ENCODE assay signal across 16 cellular contexts in the genomic region with DNA sequence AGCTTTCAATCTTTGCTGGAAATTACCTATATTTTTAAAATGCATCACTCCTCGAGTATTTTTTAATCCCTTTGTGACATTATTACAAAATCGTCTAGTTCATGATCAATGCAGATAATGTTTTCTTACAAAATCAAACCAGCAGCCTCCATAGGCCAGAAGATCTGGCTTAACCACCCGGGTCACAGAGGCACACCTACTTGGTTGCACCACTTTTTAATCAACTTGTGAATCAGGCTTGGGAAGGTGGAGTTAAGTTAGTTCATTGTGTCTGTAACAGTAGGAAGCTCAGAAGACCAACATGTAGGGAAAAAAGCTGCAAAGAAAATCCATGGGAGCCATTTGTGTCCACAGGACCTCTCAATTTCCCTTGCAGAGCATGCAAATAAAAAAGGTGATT.
DNase-seq lines count a peak whose midpoint lies in the region; ATAC-seq, FAIRE-seq and TF ChIP-seq lines count a peak whose summit lies in the region.
"Had no signal": no experiment of that assay in that cellular context is flagged by ENCODE, and none has a peak within 500 bp of the region (broad histone marks: within the 10 kb centered on the region; RNA-seq: fewer than 3 reads in every experiment).

No MANE protein-coding gene starts in this region.

- H3K4me1 Mint-ChIP-seq in endodermal cell: peaks cover 35% of the 10 kb centered on the region
- H3K4me1 Mint-ChIP-seq: CD8-positive, alpha-beta memory T cell had no signal

- H3K4ac ChIP-seq in trophoblast cell (ENCODE audit: low read depth, low read length): no peak overlapping the region

- H3K36me3 ChIP-seq in endodermal cell (ENCODE audit: control insufficient read depth, insufficient read depth, low read length) (no peaks in the 10 kb centered on the region), esophagus squamous epithelium (no peaks in the 10 kb centered on the region), trophoblast cell (ENCODE audit: control insufficient read depth in 1 of 2, insufficient read depth in 2 of 2, low read length in 2 of 2) (no peaks in the 10 kb centered on the region)
- H3K36me3 ChIP-seq: BLaER1 had no signal

- no peak overlapping the region for H3K4me2 ChIP-seq in trophoblast cell (ENCODE audit: low read length)
- H3K4me2 ChIP-seq: BLaER1 had no signal

- H3K9me3 ChIP-seq in endodermal cell (ENCODE audit: control insufficient read depth, low read length): peaks cover 11% of the 10 kb centered on the region
- H3K9me3 ChIP-seq in esophagus squamous epithelium: no peaks in the 10 kb centered on the region
- H3K9me3 ChIP-seq in trophoblast cell (ENCODE audit: insufficient read depth, low read depth, low read length): no peaks in the 10 kb centered on the region
- H3K9me3 ChIP-seq: BLaER1, Caco-2 had no signal

- peaks cover 8% of the 10 kb centered on the region for H3K27me3 ChIP-seq in endodermal cell (ENCODE audit: control insufficient read depth, insufficient read depth, low read length, poor library complexity, severe bottlenecking)
- no peaks in the 10 kb centered on the region for H3K27me3 ChIP-seq in esophagus squamous epithelium
- no peaks in the 10 kb centered on the region for H3K27me3 ChIP-seq in trophoblast cell (ENCODE audit: insufficient read depth, low read length)
- H3K27me3 ChIP-seq: BLaER1 had no signal

- WGBS in endodermal cell (ENCODE audit: insufficient coverage in 1 of 2, insufficient read length in 1 of 2), 2 experiments: 87 to 88% methylated on average over 2 to 3 of the region's 3 CpGs
- 37 to 68% methylated on average over 3 of the region's 3 CpGs for WGBS in esophagus squamous epithelium, 2 donors
- no CpG with 5 or more reads among the region's 3 CpGs for WGBS in trophoblast cell (ENCODE audit: extremely low coverage, insufficient coverage, insufficient read length)

- TF ChIP-seq CTCF in endodermal cell (conservative IDR thresholded peaks at IDR 0.05) (no peak), esophagus squamous epithelium (IDR thresholded peaks at IDR 0.05) (no peak)

- H3K14ac ChIP-seq in trophoblast cell (ENCODE audit: low read length): no peak overlapping the region

- no peak for TF ChIP-seq POLR2A in H54 (IDR thresholded peaks at IDR 0.05; ENCODE audit: low read depth, low read length)
- no peak for TF ChIP-seq POLR2A in esophagus squamous epithelium (IDR thresholded peaks at IDR 0.05)

- H3K23ac ChIP-seq in trophoblast cell (ENCODE audit: low read length): no peak overlapping the region

- no peak overlapping the region for H2BK120ac ChIP-seq in trophoblast cell (ENCODE audit: insufficient read depth, low read length, poor library complexity)

- FAIRE-seq in H54 (lab: Jason Lieb, UNC): peak; percentile 15
- FAIRE-seq: H1 had no signal

- H4K91ac ChIP-seq in trophoblast cell (ENCODE audit: low read depth, low read length): no peak overlapping the region

- no peaks in the 10 kb centered on the region for H3K79me2 ChIP-seq in trophoblast cell (ENCODE audit: control insufficient read depth, insufficient read depth, low read length, poor library complexity)

- no peaks in the 10 kb centered on the region for H3K36me3 Mint-ChIP-seq in endodermal cell (ENCODE audit: low read depth)
- H3K36me3 Mint-ChIP-seq: CD8-positive, alpha-beta memory T cell had no signal

- H3K79me1 ChIP-seq in trophoblast cell (ENCODE audit: low read length): no peaks in the 10 kb centered on the region

- H2BK12ac ChIP-seq in trophoblast cell (ENCODE audit: low read length): no peak overlapping the region

- H3K4me3 Mint-ChIP-seq in endodermal cell: no peak overlapping the region
- H3K4me3 Mint-ChIP-seq: CD8-positive, alpha-beta memory T cell had no signal

- no peak for DNase-seq in H54 (ENCODE audit: insufficient read length, low spot score)
- peak; percentile 50 for DNase-seq in endodermal cell
- DNase-seq in esophagus squamous epithelium (lab: John Stamatoyannopoulos, UW): no peak
- DNase-seq in trophoblast cell: peak; percentile 71 to 89
- no peak for DNase-seq in SIG-M5 (lab: John Stamatoyannopoulos, UW)
- no peak for DNase-seq in NCI-H146 (lab: John Stamatoyannopoulos, UW)
- DNase-seq: Caco-2; CD8-positive, alpha-beta memory T cell; DND-41; GDM1 had no signal

- peaks cover 8% of the 10 kb centered on the region for H3K4me1 ChIP-seq in endodermal cell (ENCODE audit: control insufficient read depth, insufficient read depth, low read length)
- H3K4me1 ChIP-seq in esophagus squamous epithelium: peaks cover 0 to 47% (median 11%) of the 10 kb centered on the region in 3 donors
- H3K4me1 ChIP-seq in trophoblast cell (ENCODE audit: control insufficient read depth in 1 of 2, insufficient read depth in 2 of 2, low read length in 2 of 2): peaks cover 2 to 3% of the 10 kb centered on the region in 2 experiments
- H3K4me1 ChIP-seq: BLaER1 had no signal

- H3K9ac ChIP-seq in endodermal cell (ENCODE audit: extremely low read depth, low read length, poor library complexity, severe bottlenecking) (no peak overlapping the region), trophoblast cell (ENCODE audit: low read length) (no peak overlapping the region)
- H3K9ac ChIP-seq: BLaER1 had no signal

- H2BK5ac ChIP-seq in trophoblast cell (ENCODE audit: low read depth, low read length, poor library complexity): no peak overlapping the region

- intact Hi-C loops in esophagus squamous epithelium (cut with DNase I): no loop called here

- H2AK5ac ChIP-seq in trophoblast cell (ENCODE audit: low read length): no peak overlapping the region

- peak overlapping the region; percentile 24 for H3K4me3 ChIP-seq in endodermal cell (ENCODE audit: low read length)
- H3K4me3 ChIP-seq in esophagus squamous epithelium: no peak overlapping the region
- H3K4me3 ChIP-seq in trophoblast cell (ENCODE audit: low read depth, low read length): no peak overlapping the region
- H3K4me3 ChIP-seq: BLaER1 had no signal

- H2AFZ ChIP-seq in trophoblast cell (ENCODE audit: insufficient read depth, low read length, poor library complexity): no peak overlapping the region

- no peak overlapping the region for H4K8ac ChIP-seq in trophoblast cell (ENCODE audit: low read depth, low read length)

- H3K27ac Mint-ChIP-seq in endodermal cell: no peak overlapping the region
- H3K27ac Mint-ChIP-seq: CD8-positive, alpha-beta memory T cell had no signal

- ATAC-seq in GM18511 (IDR thresholded peaks at IDR 0.05; ENCODE audit: unreplicated experiment): no peak
- ATAC-seq in GM21367 (IDR thresholded peaks at IDR 0.05; ENCODE audit: unreplicated experiment): no peak
- ATAC-seq: HCT116 had no signal

- H3K18ac ChIP-seq in trophoblast cell (ENCODE audit: low read length): no peak overlapping the region

- H4K12ac ChIP-seq in trophoblast cell (ENCODE audit: low read depth, low read length): no peak overlapping the region

- H3K27ac ChIP-seq in endodermal cell (ENCODE audit: low read depth, low read length) (no peak overlapping the region), esophagus squamous epithelium (peak overlapping the region in 3 of 4 donors; percentile 56 to 60 (median 56)), trophoblast cell (ENCODE audit: low read depth, low read length) (no peak overlapping the region)
- H3K27ac ChIP-seq: 22Rv1, BLaER1 had no signal

- no peaks in the 10 kb centered on the region for H3K9me3 Mint-ChIP-seq in endodermal cell
- H3K9me3 Mint-ChIP-seq: CD8-positive, alpha-beta memory T cell had no signal

- peaks cover 39% of the 10 kb centered on the region for H3K27me3 Mint-ChIP-seq in endodermal cell (ENCODE audit: insufficient read depth)

Comparison
In these comparisons a context has a peak if more than half of its experiments do, and no peak if none do; other contexts are left out.
1. DNase-seq: peak in endodermal cell (single experiment) and trophoblast cell (2 of 2); none in H54 (single experiment), esophagus squamous epithelium (single experiment), SIG-M5 (single experiment) and NCI-H146 (single experiment).
2. H3K27ac ChIP-seq: peak in esophagus squamous epithelium (3 of 4); none in endodermal cell (single experiment) and trophoblast cell (single experiment).